16 cellular contexts compared by ENCODE assay signal in the genomic region with DNA sequence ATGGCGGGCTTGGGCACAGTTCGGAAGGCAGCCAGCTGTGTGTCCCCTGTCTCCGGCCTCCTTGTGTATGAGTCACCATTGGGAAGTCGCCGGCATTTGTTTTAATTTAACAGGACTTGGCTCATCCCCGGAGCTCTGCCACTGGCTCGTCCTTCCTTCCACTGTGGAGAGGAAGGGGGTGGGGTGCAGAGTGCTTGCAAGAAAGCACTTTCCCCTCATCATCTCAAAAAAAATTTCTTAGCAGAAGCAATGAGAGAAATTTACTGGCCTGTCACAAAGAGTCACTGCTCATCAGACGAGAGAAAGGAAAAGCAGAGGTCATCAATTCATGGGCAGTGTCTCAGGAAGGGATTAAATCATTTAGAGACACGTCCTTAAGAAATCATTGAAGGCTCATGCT.
A peak's percentile ranks its signal among the peaks of the same experiment; 100 is the strongest.
DNase-seq lines count a peak whose midpoint lies in the region; ATAC-seq and TF ChIP-seq lines count a peak whose summit lies in the region.
"Had no signal": no experiment of that assay in that cellular context is flagged by ENCODE, and none has a peak within 500 bp of the region (broad histone marks: within the 10 kb centered on the region; RNA-seq: fewer than 3 reads in every experiment).

No MANE protein-coding gene starts in this region.

- no peak overlapping the region for H3K27ac Mint-ChIP-seq in HFFc6
- no peak overlapping the region for H3K27ac Mint-ChIP-seq in endodermal cell
- H3K27ac Mint-ChIP-seq: effector memory CD8-positive, alpha-beta T cell; progenitor cell of endocrine pancreas had no signal

- H3K4me3 ChIP-seq in endodermal cell (ENCODE audit: low read length): no peak overlapping the region
- H3K4me3 ChIP-seq in aorta (ENCODE audit: low read length in 2 of 2): no peak overlapping the region

- H3K36me3 ChIP-seq in endodermal cell (ENCODE audit: control insufficient read depth, insufficient read depth, low read length): no peaks in the 10 kb centered on the region
- H3K36me3 ChIP-seq in aorta (ENCODE audit: control insufficient read depth in 1 of 2, insufficient read depth in 2 of 2, low read length in 1 of 2): no peaks in the 10 kb centered on the region

- H3K36me3 Mint-ChIP-seq in HFFc6 (ENCODE audit: low read depth) (no peaks in the 10 kb centered on the region), endodermal cell (ENCODE audit: low read depth) (no peaks in the 10 kb centered on the region)

- H3K9me3 ChIP-seq in endodermal cell (ENCODE audit: control insufficient read depth, low read length): no peaks in the 10 kb centered on the region
- H3K9me3 ChIP-seq in aorta (ENCODE audit: control insufficient read depth, low read length): no peaks in the 10 kb centered on the region

- H3K4me1 Mint-ChIP-seq in HFFc6 (ENCODE audit: low read depth) (peaks cover 11% of the 10 kb centered on the region), endodermal cell (peaks cover 5% of the 10 kb centered on the region)

- H3K9ac ChIP-seq in endodermal cell (ENCODE audit: extremely low read depth, low read length, poor library complexity, severe bottlenecking): no peak overlapping the region

- WGBS in endodermal cell (ENCODE audit: insufficient coverage in 1 of 2, insufficient read length in 1 of 2), 2 experiments: 69 to 83% methylated on average over 2 to 9 of the region's 9 CpGs
- WGBS in aorta, 2 donors: 9 to 14% methylated on average over 9 of the region's 9 CpGs

- ATAC-seq in GM18867 (IDR thresholded peaks at IDR 0.05; ENCODE audit: unreplicated experiment): no peak
- ATAC-seq in aorta (ENCODE audit: low FRiP score): no peak
- ATAC-seq in GM21515 (IDR thresholded peaks at IDR 0.05; ENCODE audit: unreplicated experiment): no peak
- ATAC-seq: effector memory CD8-positive, alpha-beta T cell had no signal

- intact Hi-C loops in aorta (cut with DNase I): no loop called here

- H3K27me3 Mint-ChIP-seq in HFFc6 (ENCODE audit: insufficient read depth) (peaks cover 22% of the 10 kb centered on the region), endodermal cell (ENCODE audit: insufficient read depth) (peaks cover 2% of the 10 kb centered on the region)

- H3K4me1 ChIP-seq in endodermal cell (ENCODE audit: control insufficient read depth, insufficient read depth, low read length) (no peaks in the 10 kb centered on the region), aorta (ENCODE audit: control insufficient read depth in 1 of 2, insufficient read depth in 2 of 2, low read length in 2 of 2) (no peaks in the 10 kb centered on the region)

- no peaks in the 10 kb centered on the region for H3K9me3 Mint-ChIP-seq in HFFc6
- no peaks in the 10 kb centered on the region for H3K9me3 Mint-ChIP-seq in endodermal cell
- H3K9me3 Mint-ChIP-seq: effector memory CD8-positive, alpha-beta T cell had no signal

- TF ChIP-seq CTCF in HFFc6 (IDR thresholded peaks at IDR 0.05) (no peak), endodermal cell (conservative IDR thresholded peaks at IDR 0.05) (no peak)

- H3K27ac ChIP-seq in endodermal cell (ENCODE audit: low read depth, low read length) (no peak overlapping the region), aorta (ENCODE audit: low read depth in 1 of 2, low read length in 2 of 2) (no peak overlapping the region)

- H3K27me3 ChIP-seq in endodermal cell (ENCODE audit: control insufficient read depth, insufficient read depth, low read length, poor library complexity, severe bottlenecking): no peaks in the 10 kb centered on the region
- H3K27me3 ChIP-seq in aorta (ENCODE audit: control insufficient read depth in 1 of 2, insufficient read depth in 2 of 2, low read length in 1 of 2): no peaks in the 10 kb centered on the region

- H3K4me3 Mint-ChIP-seq in HFFc6 (peak overlapping the region; percentile 68), endodermal cell (no peak overlapping the region)
- H3K4me3 Mint-ChIP-seq: effector memory CD8-positive, alpha-beta T cell had no signal

- peak; percentile 59 for DNase-seq in AG08396 (ENCODE audit: low spot score)
- peak; percentile 41 for DNase-seq in HFFc6
- peak; percentile 55 for DNase-seq in endodermal cell
- DNase-seq in medulla oblongata (ENCODE audit: extremely low spot score): peak; percentile 33
- DNase-seq in HuH-7 (ENCODE audit: low spot score): no peak
- no peak for DNase-seq in aorta
- DNase-seq: activated CD4-positive, alpha-beta T cell treated with anti-CD3 and anti-CD28 coated beads, Interleukin-2, amount 50 U/mL, for 48 hours; activated gamma-delta T cell; effector memory CD8-positive, alpha-beta T cell; NCI-H1105 treated with DMSO at 0.1 percent for 48 hours; NCI-H510A; stimulated activated CD4-positive, alpha-beta T cell treated with anti-CD3 and anti-CD28 coated beads, Interleukin-1b, Interleukin-23, amount 100 ng/mL, for 48 hours; T-helper 2 cell had no signal

Comparison
In these comparisons a context has a peak if more than half of its experiments do, and no peak if none do; other contexts are left out.
1. DNase-seq: peak in AG08396 (single experiment), HFFc6 (single experiment), endodermal cell (single experiment) and medulla oblongata (single experiment); none in HuH-7 (single experiment) and aorta (0 of 2).